27 cellular contexts compared by ENCODE assay signal in genomic region chr12:125424909-125425308, GRCh38.
"Had no signal": no experiment of that assay in that cellular context is flagged by ENCODE, and none has a peak within 500 bp of the region (broad histone marks: within the 10 kb centered on the region; RNA-seq: fewer than 3 reads in every experiment).

No MANE protein-coding gene starts in this region.

- ATAC-seq: activated T-helper 17 cell treated with anti-CD3 and anti-CD28 coated beads, Interleukin-2, amount 50 U/mL, for 72 hours had no signal

- H3K27me3 ChIP-seq: adrenal gland, colonic mucosa, Peyer's patch had no signal

- H3K27ac ChIP-seq: adrenal gland, colonic mucosa, Peyer's patch had no signal

- H3K4me1 Mint-ChIP-seq: activated CD4-positive, alpha-beta memory T cell treated with anti-CD3 and anti-CD28 coated beads, Interleukin-2, amount 10 ng/mL, durations not matched to agents 7 days and 5 days; activated naive CD4-positive, alpha-beta T cell treated with anti-CD3 and anti-CD28 coated beads, Interleukin-2, amount 10 ng/mL, durations not matched to agents 7 days and 5 days; activated naive CD8-positive, alpha-beta T cell treated with anti-CD3 and anti-CD28 coated beads, Interleukin-2, amount 10 ng/mL, durations not matched to agents 7 days and 5 days; activated T-helper 17 cell treated with anti-CD3 and anti-CD28 coated beads, Interleukin-2, amount 50 U/mL, for 72 hours had no signal

- DNase-seq: activated CD4-positive, alpha-beta memory T cell treated with anti-CD3 and anti-CD28 coated beads, Interleukin-2, amount 10 ng/mL, durations not matched to agents 7 days and 5 days; activated CD4-positive, alpha-beta T cell treated with anti-CD3 and anti-CD28 coated beads, Interleukin-2, amount 50 U/mL, for 1 hour; activated CD4-positive, CD25-positive, alpha-beta regulatory T cell; activated gamma-delta T cell; activated naive CD4-positive, alpha-beta T cell treated with anti-CD3 and anti-CD28 coated beads, Interleukin-2, amount 10 ng/mL, durations not matched to agents 7 days and 5 days; activated naive CD8-positive, alpha-beta T cell treated with anti-CD3 and anti-CD28 coated beads, Interleukin-2, amount 10 ng/mL, durations not matched to agents 7 days and 5 days; activated T-cell treated with anti-CD3 and anti-CD28 coated beads for 4 hours; activated T-cell treated with anti-CD3 and anti-CD28 coated beads, Interleukin-2, amount 50 U/mL, for 48 hours; adrenal gland; anterior cingulate cortex; colonic mucosa; Kasumi-1; NCI-H1048; NCI-H146; NCI-H187 treated with DMSO at 0.1 percent for 48 hours; NCI-H2171; NCI-H2227 treated with DMSO at 0.1 percent for 48 hours; NCI-H446 treated with DMSO at 0.1 percent for 48 hours; NCI-H524 treated with DMSO at 0.1 percent for 48 hours; NCI-H748 treated with DMSO at 0.1 percent for 48 hours; NK-92 treated with Interleukin-12 subunit alpha and Interleukin-12 subunit beta, amount 100 ng/mL, for 24 hours; Peyer's patch; SHP77 treated with DMSO at 0.1 percent for 48 hours; T-helper 2 cell; T1000 had no signal

- H3K9me3 ChIP-seq: adrenal gland, colonic mucosa, Peyer's patch had no signal

- H3K4me1 ChIP-seq: adrenal gland, colonic mucosa, Peyer's patch had no signal

- H3K36me3 Mint-ChIP-seq: activated naive CD4-positive, alpha-beta T cell treated with anti-CD3 and anti-CD28 coated beads, Interleukin-2, amount 10 ng/mL, durations not matched to agents 7 days and 5 days; activated naive CD8-positive, alpha-beta T cell treated with anti-CD3 and anti-CD28 coated beads, Interleukin-2, amount 10 ng/mL, durations not matched to agents 7 days and 5 days had no signal

- FAIRE-seq: TTC549 had no signal

- H3K4me3 ChIP-seq: adrenal gland, colonic mucosa, Peyer's patch had no signal

- H3K36me3 ChIP-seq: adrenal gland, colonic mucosa, Peyer's patch had no signal

- H3K27me3 Mint-ChIP-seq: activated CD4-positive, alpha-beta memory T cell treated with anti-CD3 and anti-CD28 coated beads, Interleukin-2, amount 10 ng/mL, durations not matched to agents 7 days and 5 days; activated naive CD8-positive, alpha-beta T cell treated with anti-CD3 and anti-CD28 coated beads, Interleukin-2, amount 10 ng/mL, durations not matched to agents 7 days and 5 days; activated T-helper 17 cell treated with anti-CD3 and anti-CD28 coated beads, Interleukin-2, amount 50 U/mL, for 72 hours had no signal

- H3K4me3 Mint-ChIP-seq: activated CD4-positive, alpha-beta memory T cell treated with anti-CD3 and anti-CD28 coated beads, Interleukin-2, amount 10 ng/mL, durations not matched to agents 7 days and 5 days; activated naive CD4-positive, alpha-beta T cell treated with anti-CD3 and anti-CD28 coated beads, Interleukin-2, amount 10 ng/mL, durations not matched to agents 7 days and 5 days; activated naive CD8-positive, alpha-beta T cell treated with anti-CD3 and anti-CD28 coated beads, Interleukin-2, amount 10 ng/mL, durations not matched to agents 7 days and 5 days; activated T-helper 17 cell treated with anti-CD3 and anti-CD28 coated beads, Interleukin-2, amount 50 U/mL, for 72 hours had no signal

- H3K27ac Mint-ChIP-seq: activated CD4-positive, alpha-beta memory T cell treated with anti-CD3 and anti-CD28 coated beads, Interleukin-2, amount 10 ng/mL, durations not matched to agents 7 days and 5 days; activated naive CD4-positive, alpha-beta T cell treated with anti-CD3 and anti-CD28 coated beads, Interleukin-2, amount 10 ng/mL, durations not matched to agents 7 days and 5 days; activated naive CD8-positive, alpha-beta T cell treated with anti-CD3 and anti-CD28 coated beads, Interleukin-2, amount 10 ng/mL, durations not matched to agents 7 days and 5 days; activated T-helper 17 cell treated with anti-CD3 and anti-CD28 coated beads, Interleukin-2, amount 50 U/mL, for 72 hours had no signal
